8 cellular contexts compared by ENCODE assay signal in genomic region chr11:110907629-110908028, GRCh38.
DNase-seq lines count a peak whose midpoint lies in the region; ATAC-seq and TF ChIP-seq lines count a peak whose summit lies in the region.

No MANE protein-coding gene starts in this region.

- H3K36me3 ChIP-seq in CD4-positive, CD25-positive, alpha-beta regulatory T cell (ENCODE audit: control insufficient read depth, insufficient read depth, low read length), result no peaks in the 10 kb centered on the region
- H3K36me3 ChIP-seq in sigmoid colon, result no peaks in the 10 kb centered on the region

- H3K9me3 ChIP-seq in CD4-positive, CD25-positive, alpha-beta regulatory T cell (ENCODE audit: control insufficient read depth in 2 of 2, low read length in 2 of 2), result no peaks in the 10 kb centered on the region
- H3K9me3 ChIP-seq in sigmoid colon, result no peaks in the 10 kb centered on the region

- no peak for TF ChIP-seq POLR2A in sigmoid colon (IDR thresholded peaks at IDR 0.05)

- peak in 2 of 3 donors; percentile 26 to 82 for DNase-seq in CD4-positive, CD25-positive, alpha-beta regulatory T cell
- DNase-seq in HFF-Myc (ENCODE audit: extremely low read depth, low read depth) (peak; percentile 84), SIG-M5 treated with dmso at 0.1 percent for 504 hours (lab: John Stamatoyannopoulos, UW; ENCODE audit: unreplicated experiment) (peak; percentile 82), fibroblast of peridontal ligament (ENCODE audit: extremely low read depth) (peak; percentile 86), SHP77 treated with DMSO at 0.1 percent for 48 hours (lab: John Stamatoyannopoulos, UW) (no peak), posterior vena cava (ENCODE audit: low spot score) (no peak), sigmoid colon (no peak), NCI-H1048 (lab: John Stamatoyannopoulos, UW) (no peak)

- TF ChIP-seq CTCF in HFF-Myc (IDR thresholded peaks at IDR 0.05; ENCODE audit: low read depth, low read length, missing control alignments), result no peak
- TF ChIP-seq CTCF in sigmoid colon (IDR thresholded peaks at IDR 0.05), result no peak

- no peak for TF ChIP-seq EP300 in sigmoid colon (IDR thresholded peaks at IDR 0.05)

- peak overlapping the region in 2 of 3 donors; percentile 6 to 23 for H3K27ac Mint-ChIP-seq in CD4-positive, CD25-positive, alpha-beta regulatory T cell

- H3K9me3 Mint-ChIP-seq in CD4-positive, CD25-positive, alpha-beta regulatory T cell, result peaks cover 0 to 4% (median 2%) of the 10 kb centered on the region in 7 donors

- peak; percentile 47 to 58 for ATAC-seq in CD4-positive, CD25-positive, alpha-beta regulatory T cell (ENCODE audit: low read depth in 2 of 2)

- peaks cover 10 to 23% (median 13%) of the 10 kb centered on the region in 4 donors for H3K4me1 Mint-ChIP-seq in CD4-positive, CD25-positive, alpha-beta regulatory T cell

- intact Hi-C loops in posterior vena cava (cut with DNase I) (no loop called here), sigmoid colon (cut with DNase I) (no loop called here)

- no peaks in the 10 kb centered on the region for H3K36me3 Mint-ChIP-seq in CD4-positive, CD25-positive, alpha-beta regulatory T cell

- no peak overlapping the region for H3K27ac ChIP-seq in CD4-positive, CD25-positive, alpha-beta regulatory T cell (ENCODE audit: insufficient read depth, low read length, poor library complexity, severe bottlenecking)
- peak overlapping the region in 1 of 4 donors; percentile 43 for H3K27ac ChIP-seq in sigmoid colon

- H3K4me3 ChIP-seq in CD4-positive, CD25-positive, alpha-beta regulatory T cell (ENCODE audit: low read depth, low read length), result peak overlapping the region; percentile 8
- H3K4me3 ChIP-seq in HFF-Myc (replicated peaks; ENCODE audit: low read depth, low read length) (no peak overlapping the region), sigmoid colon (no peak overlapping the region)

- no peaks in the 10 kb centered on the region for H3K27me3 Mint-ChIP-seq in CD4-positive, CD25-positive, alpha-beta regulatory T cell

- no peaks in the 10 kb centered on the region for H3K27me3 ChIP-seq in CD4-positive, CD25-positive, alpha-beta regulatory T cell (ENCODE audit: control insufficient read depth, insufficient read depth, low read length)
- no peaks in the 10 kb centered on the region for H3K27me3 ChIP-seq in sigmoid colon

- WGBS in sigmoid colon, 2 donors, result 3 to 17% methylated on average over 1 of the region's 1 CpG

- peaks cover 9% of the 10 kb centered on the region for H3K4me1 ChIP-seq in CD4-positive, CD25-positive, alpha-beta regulatory T cell (ENCODE audit: control insufficient read depth, insufficient read depth, low read length, poor library complexity, severe bottlenecking)
- peaks cover 0 to 33% (median 19%) of the 10 kb centered on the region in 4 donors for H3K4me1 ChIP-seq in sigmoid colon

- H3K4me3 Mint-ChIP-seq in CD4-positive, CD25-positive, alpha-beta regulatory T cell, result peak overlapping the region in 3 of 4 donors; percentile 3 to 55 (median 46)

Comparison
In these comparisons a context has a peak if more than half of its experiments do, and no peak if none do; other contexts are left out.
1. DNase-seq: peak in CD4-positive, CD25-positive, alpha-beta regulatory T cell (2 of 3), HFF-Myc (single experiment), SIG-M5 treated with dmso at 0.1 percent for 504 hours (single experiment) and fibroblast of peridontal ligament (single experiment); none in SHP77 treated with DMSO at 0.1 percent for 48 hours (single experiment), posterior vena cava (single experiment), sigmoid colon (single experiment) and NCI-H1048 (single experiment).